In the genomic region with DNA sequence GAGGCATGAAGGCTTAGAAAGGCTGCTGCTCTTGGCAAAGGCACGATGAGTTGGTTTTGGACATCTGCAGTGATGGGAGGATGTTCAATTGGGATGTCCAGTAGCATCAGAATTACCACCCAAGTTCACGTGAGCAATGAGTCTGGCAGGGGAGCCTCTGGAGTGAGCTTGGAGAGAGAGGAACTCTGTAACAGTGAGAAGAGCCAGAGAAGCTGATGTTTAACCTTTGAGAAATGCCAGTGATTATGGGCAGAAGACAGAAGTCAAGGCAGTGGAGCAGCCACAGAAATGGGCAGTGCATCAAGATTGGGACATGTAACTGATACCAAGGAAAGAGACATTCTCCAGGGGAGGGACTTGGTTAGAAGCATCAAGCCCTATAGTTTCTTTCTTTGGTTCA, we compare ENCODE assay signal across 31 cellular contexts.
"Had no signal": no experiment of that assay in that cellular context is flagged by ENCODE, and none has a peak within 500 bp of the region (broad histone marks: within the 10 kb centered on the region; RNA-seq: fewer than 3 reads in every experiment).

No MANE protein-coding gene starts in this region.

- H3K79me2 ChIP-seq: hepatocyte had no signal

- H3K27me3 ChIP-seq: adrenal gland, body of pancreas, heart right ventricle, hepatocyte had no signal

- H3K9me3 ChIP-seq: adrenal gland, body of pancreas, heart right ventricle had no signal

- H3K27ac ChIP-seq: adrenal gland, body of pancreas, epithelial cell of prostate, heart right ventricle, hepatocyte, VCaP had no signal

- H3K27me3 Mint-ChIP-seq: activated CD4-positive, alpha-beta T cell treated with anti-CD3 and anti-CD28 coated beads for 36 hours; activated CD4-positive, alpha-beta T cell treated with anti-CD3 and anti-CD28 coated beads, Interleukin-2, amount 10 ng/mL, durations not matched to agents 7 days and 5 days; activated T-helper 17 cell treated with anti-CD3 and anti-CD28 coated beads, Interleukin-2, amount 50 U/mL, for 72 hours; effector memory CD8-positive, alpha-beta T cell had no signal

- H3K9me3 Mint-ChIP-seq: activated CD4-positive, alpha-beta T cell treated with anti-CD3 and anti-CD28 coated beads, Interleukin-2, amount 10 ng/mL, durations not matched to agents 7 days and 5 days; activated CD8-positive, alpha-beta T cell treated with anti-CD3 and anti-CD28 coated beads for 36 hours; activated naive CD8-positive, alpha-beta T cell treated with anti-CD3 and anti-CD28 coated beads for 36 hours; activated naive CD8-positive, alpha-beta T cell treated with anti-CD3 and anti-CD28 coated beads, Interleukin-2, amount 50 U/mL, for 24 hours; activated T-cell treated with anti-CD3 and anti-CD28 coated beads, Interleukin-2, amount 50 U/mL, for 4 hours; activated T-helper 17 cell treated with anti-CD3 and anti-CD28 coated beads, Interleukin-2, amount 50 U/mL, for 72 hours; effector memory CD8-positive, alpha-beta T cell had no signal

- H3K4me2 ChIP-seq: hepatocyte had no signal

- H3K4me3 Mint-ChIP-seq: activated CD4-positive, alpha-beta T cell treated with anti-CD3 and anti-CD28 coated beads for 36 hours; activated CD4-positive, alpha-beta T cell treated with anti-CD3 and anti-CD28 coated beads, Interleukin-2, amount 10 ng/mL, durations not matched to agents 7 days and 5 days; activated CD8-positive, alpha-beta T cell treated with anti-CD3 and anti-CD28 coated beads for 36 hours; activated naive CD8-positive, alpha-beta T cell treated with anti-CD3 and anti-CD28 coated beads for 36 hours; activated naive CD8-positive, alpha-beta T cell treated with anti-CD3 and anti-CD28 coated beads, Interleukin-2, amount 50 U/mL, for 24 hours; activated T-cell treated with anti-CD3 and anti-CD28 coated beads, Interleukin-2, amount 50 U/mL, for 4 hours; activated T-helper 17 cell treated with anti-CD3 and anti-CD28 coated beads, Interleukin-2, amount 50 U/mL, for 72 hours; effector memory CD8-positive, alpha-beta T cell had no signal

- H2AFZ ChIP-seq: hepatocyte had no signal

- ATAC-seq: activated CD4-positive, alpha-beta T cell treated with anti-CD3 and anti-CD28 coated beads for 36 hours; activated CD8-positive, alpha-beta T cell treated with anti-CD3 and anti-CD28 coated beads for 36 hours; activated naive CD8-positive, alpha-beta T cell treated with anti-CD3 and anti-CD28 coated beads, Interleukin-2, amount 50 U/mL, for 24 hours; activated T-cell treated with anti-CD3 and anti-CD28 coated beads, Interleukin-2, amount 50 U/mL, for 4 hours; activated T-helper 17 cell treated with anti-CD3 and anti-CD28 coated beads, Interleukin-2, amount 50 U/mL, for 72 hours; body of pancreas; effector memory CD8-positive, alpha-beta T cell; heart right ventricle had no signal

- DNase-seq: activated CD4-positive, alpha-beta T cell treated with anti-CD3 and anti-CD28 coated beads for 36 hours; activated CD4-positive, alpha-beta T cell treated with anti-CD3 and anti-CD28 coated beads, Interleukin-2, amount 10 ng/mL, durations not matched to agents 7 days and 5 days; activated CD4-positive, alpha-beta T cell treated with anti-CD3 and anti-CD28 coated beads, Interleukin-2, amount 50 U/mL, for 4 hours; activated CD4-positive, CD25-positive, alpha-beta regulatory T cell; activated CD4-positive, CD25-positive, alpha-beta regulatory T cell treated with anti-CD3 and anti-CD28 coated beads, Interleukin-2, amount 50 U/mL, for 72 hours; activated CD8-positive, alpha-beta memory T cell treated with anti-CD3 and anti-CD28 coated beads for 24 hours; activated CD8-positive, alpha-beta T cell treated with anti-CD3 and anti-CD28 coated beads for 36 hours; activated effector memory CD4-positive, alpha-beta T cell treated with Interleukin-2 at 50 U/mL for 16 hours; activated gamma-delta T cell treated with Interleukin-2 at 50 U/mL for 16 hours; activated naive CD4-positive, alpha-beta T cell treated with anti-CD3 and anti-CD28 coated beads, Interleukin-2, amount 50 U/mL, for 16 hours; activated naive CD4-positive, alpha-beta T cell treated with Interleukin-2 at 50 U/mL for 16 hours; activated naive CD8-positive, alpha-beta T cell treated with anti-CD3 and anti-CD28 coated beads for 36 hours; activated naive CD8-positive, alpha-beta T cell treated with anti-CD3 and anti-CD28 coated beads, Interleukin-2, amount 50 U/mL, for 24 hours; activated T-cell treated with anti-CD3 and anti-CD28 coated beads, Interleukin-2, amount 50 U/mL, for 4 hours; adrenal gland; amygdala; aorta; body of pancreas; caudate nucleus; cortex of kidney; dermis blood vessel endothelial cell; effector CD4-positive, alpha-beta T cell; effector memory CD8-positive, alpha-beta T cell; foreskin fibroblast; glutamatergic neuron; heart right ventricle; T-helper 2 cell had no signal

- H3K36me3 Mint-ChIP-seq: activated naive CD8-positive, alpha-beta T cell treated with anti-CD3 and anti-CD28 coated beads for 36 hours had no signal

- H3K27ac Mint-ChIP-seq: activated CD4-positive, alpha-beta T cell treated with anti-CD3 and anti-CD28 coated beads for 36 hours; activated CD4-positive, alpha-beta T cell treated with anti-CD3 and anti-CD28 coated beads, Interleukin-2, amount 10 ng/mL, durations not matched to agents 7 days and 5 days; activated CD8-positive, alpha-beta T cell treated with anti-CD3 and anti-CD28 coated beads for 36 hours; activated naive CD8-positive, alpha-beta T cell treated with anti-CD3 and anti-CD28 coated beads for 36 hours; activated naive CD8-positive, alpha-beta T cell treated with anti-CD3 and anti-CD28 coated beads, Interleukin-2, amount 50 U/mL, for 24 hours; activated T-helper 17 cell treated with anti-CD3 and anti-CD28 coated beads, Interleukin-2, amount 50 U/mL, for 72 hours; effector memory CD8-positive, alpha-beta T cell had no signal

- H3K36me3 ChIP-seq: adrenal gland, heart right ventricle had no signal

- H3K4me3 ChIP-seq: adrenal gland, body of pancreas, heart right ventricle, hepatocyte had no signal
